8 cellular contexts compared by ENCODE assay signal in the genomic region with DNA sequence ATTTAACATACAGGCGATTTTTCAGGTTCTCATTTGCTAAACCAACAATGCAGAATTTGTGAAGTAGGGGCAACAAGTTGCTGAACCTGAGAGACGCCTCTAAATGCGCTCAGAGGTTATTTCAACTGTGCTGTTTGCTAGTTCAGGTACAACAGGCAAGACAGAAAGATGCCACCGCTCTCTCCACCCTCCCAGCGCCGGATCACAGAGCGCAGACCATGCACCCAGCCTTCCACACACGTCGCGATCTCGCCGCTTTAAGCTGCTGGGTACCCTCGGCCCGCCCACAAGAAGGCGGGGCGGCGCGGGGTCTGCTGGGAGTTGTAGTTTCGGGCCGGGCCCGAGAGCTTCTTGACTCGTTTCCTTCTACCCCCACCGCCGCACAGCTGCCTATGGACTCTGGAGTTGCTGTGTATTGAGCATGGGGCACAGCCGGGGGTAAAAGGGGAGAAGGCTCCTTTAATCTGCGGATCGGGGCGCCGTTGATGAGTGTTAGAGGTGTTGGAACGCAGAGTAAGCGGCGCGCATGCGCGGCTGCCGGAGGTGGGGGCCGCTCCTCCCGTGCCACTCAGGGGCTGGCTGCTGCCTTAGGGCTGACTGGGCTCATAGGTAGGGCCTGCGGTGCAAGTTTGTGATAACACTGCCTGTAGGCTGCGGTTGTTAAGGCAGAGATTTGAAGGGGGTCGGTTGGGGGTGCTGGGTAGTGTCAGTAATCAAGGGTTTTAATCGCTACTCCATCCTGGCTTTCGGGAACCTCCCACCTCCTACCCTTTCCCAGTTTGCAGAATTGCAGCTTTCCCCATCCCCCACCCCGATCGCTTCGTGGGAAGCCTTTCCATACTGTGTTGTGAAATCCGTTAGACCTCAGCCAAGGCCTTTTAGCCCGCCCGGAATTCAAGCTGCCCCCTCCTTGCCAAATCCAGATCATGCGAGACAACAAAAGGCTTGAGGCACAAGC. TPM values are rescaled to one million over a fixed set of nuclear protein-coding genes. Genes with fewer than 3 reads are reported as not detected.
DNase-seq lines count a peak whose midpoint lies in the region; ATAC-seq and TF ChIP-seq lines count a peak whose summit lies in the region.

No MANE protein-coding gene starts in this region.

- H3K4me1 Mint-ChIP-seq in GM23338 (peaks cover 32% of the 10 kb centered on the region), natural killer cell (peaks cover 12 to 14% of the 10 kb centered on the region in 2 donors)
- H3K4me1 Mint-ChIP-seq in activated T-helper 2 cell treated with anti-CD3 and anti-CD28 coated beads, Interferon-gamma antibody, Interleukin-2, Interleukin-4, amounts not matched to agents 10 μg/mL and 5 μg/mL and 100 μg/mL, durations not matched to agents 14 hours and 24 hours and 36 hours (ENCODE audit: low read depth): peaks cover 10% of the 10 kb centered on the region
- peaks cover 6 to 13% of the 10 kb centered on the region in 2 donors for H3K4me1 Mint-ChIP-seq in stimulated activated naive B cell treated with anti-CD40 and anti-IgM and Interleukin-4, amounts not matched to agents 10 μg/mL and 1 μg/mL and 100 μg/mL, for 72 hours

- ATAC-seq in GM23338: peak; percentile 87
- peak; percentile 98 for ATAC-seq in natural killer cell
- ATAC-seq in stimulated activated naive B cell treated with anti-CD40 and anti-IgM and Interleukin-4, amounts not matched to agents 10 μg/mL and 1 μg/mL and 100 μg/mL, for 72 hours (replicated peaks): peak; percentile 99

- H3K4me2 ChIP-seq in GM23338: peak overlapping the region; percentile 86

- H3K9me2 ChIP-seq in GM23338 (ENCODE audit: insufficient read depth): no peaks in the 10 kb centered on the region

- no peak for TF ChIP-seq CTCF in GM23338 (conservative IDR thresholded peaks at IDR 0.05; ENCODE audit: low read depth in 2 of 2)
- no peak for TF ChIP-seq CTCF in fibroblast of mammary gland (conservative IDR thresholded peaks at IDR 0.05; ENCODE audit: control insufficient read depth, insufficient read depth, low read depth, low read length)
- TF ChIP-seq CTCF in natural killer cell (IDR thresholded peaks at IDR 0.05): no peak

- H4K20me1 ChIP-seq in GM23338 (replicated peaks; ENCODE audit: insufficient read depth): no peaks in the 10 kb centered on the region

- H3K4me3 Mint-ChIP-seq in GM23338 (peak overlapping the region; percentile 88), natural killer cell (peak overlapping the region; percentile 97)
- peak overlapping the region; percentile 83 for H3K4me3 Mint-ChIP-seq in activated T-helper 2 cell treated with anti-CD3 and anti-CD28 coated beads, Interferon-gamma antibody, Interleukin-2, Interleukin-4, amounts not matched to agents 10 μg/mL and 5 μg/mL and 100 μg/mL, durations not matched to agents 14 hours and 24 hours and 36 hours (ENCODE audit: low read depth)
- H3K4me3 Mint-ChIP-seq in stimulated activated naive B cell treated with anti-CD40 and anti-IgM and Interleukin-4, amounts not matched to agents 10 μg/mL and 1 μg/mL and 100 μg/mL, for 72 hours: peak overlapping the region; percentile 97 to 99

- H3K79me2 ChIP-seq in GM23338 (replicated peaks; ENCODE audit: insufficient read depth): no peaks in the 10 kb centered on the region

- intact Hi-C loops in activated T-helper 2 cell treated with anti-CD3 and anti-CD28 coated beads, Interferon-gamma antibody, Interleukin-2, Interleukin-4, amounts not matched to agents 10 μg/mL and 5 μg/mL and 100 μg/mL, durations not matched to agents 14 hours and 24 hours and 36 hours (cut with micrococcal nuclease): loop anchor here (1.0 to 2.0 kb wide), 2 partner anchors 22 to 40 kb away; a partner anchor contains a TSS
- intact Hi-C loops in natural killer cell (cut with micrococcal nuclease): loop anchor here (1.0 kb wide), 2 partner anchors 23 to 40 kb away; a partner anchor contains a TSS

- H3K27ac Mint-ChIP-seq in GM23338: peak overlapping the region; percentile 96
- H3K27ac Mint-ChIP-seq in activated T-helper 2 cell treated with anti-CD3 and anti-CD28 coated beads, Interferon-gamma antibody, Interleukin-2, Interleukin-4, amounts not matched to agents 10 μg/mL and 5 μg/mL and 100 μg/mL, durations not matched to agents 14 hours and 24 hours and 36 hours: peak overlapping the region; percentile 8
- peak overlapping the region; percentile 81 to 86 for H3K27ac Mint-ChIP-seq in natural killer cell
- peak overlapping the region; percentile 95 for H3K27ac Mint-ChIP-seq in stimulated activated naive B cell treated with anti-CD40 and anti-IgM and Interleukin-4, amounts not matched to agents 10 μg/mL and 1 μg/mL and 100 μg/mL, for 72 hours

- no peaks in the 10 kb centered on the region for H3K27me3 ChIP-seq in GM23338 (ENCODE audit: insufficient read depth)

- H3K36me3 Mint-ChIP-seq in GM23338 (ENCODE audit: low read depth): no peaks in the 10 kb centered on the region; the same call in 2 of the 3 replicates
- H3K36me3 Mint-ChIP-seq in activated T-helper 2 cell treated with anti-CD3 and anti-CD28 coated beads, Interferon-gamma antibody, Interleukin-2, Interleukin-4, amounts not matched to agents 10 μg/mL and 5 μg/mL and 100 μg/mL, durations not matched to agents 14 hours and 24 hours and 36 hours (ENCODE audit: low read depth): no peaks in the 10 kb centered on the region
- H3K36me3 Mint-ChIP-seq in natural killer cell: no peaks in the 10 kb centered on the region
- no peaks in the 10 kb centered on the region for H3K36me3 Mint-ChIP-seq in stimulated activated naive B cell treated with anti-CD40 and anti-IgM and Interleukin-4, amounts not matched to agents 10 μg/mL and 1 μg/mL and 100 μg/mL, for 72 hours

- peak overlapping the region; percentile 99 for H2AFZ ChIP-seq in GM23338

- DNase-seq in DMS79 treated with DMSO at 0.1 percent for 48 hours (lab: John Stamatoyannopoulos, UW): peak; percentile 65
- DNase-seq in GM23338 (ENCODE audit: low spot score): peak; percentile 92
- DNase-seq in Kasumi-1 (lab: John Stamatoyannopoulos, UW): peak; percentile 25 to 48
- peak; percentile 89 for DNase-seq in RPMI7951 (ENCODE audit: low read depth)
- peak; percentile 75 for DNase-seq in activated T-helper 2 cell treated with anti-CD3 and anti-CD28 coated beads, Interferon-gamma antibody, Interleukin-2, Interleukin-4, amounts not matched to agents 10 μg/mL and 5 μg/mL and 100 μg/mL, durations not matched to agents 14 hours and 24 hours and 36 hours (ENCODE audit: low spot score)
- DNase-seq in fibroblast of mammary gland (ENCODE audit: low read depth): peak; percentile 91
- peak; percentile 88 for DNase-seq in natural killer cell
- peak; percentile 82 for DNase-seq in stimulated activated naive B cell treated with anti-CD40 and anti-IgM and Interleukin-4, amounts not matched to agents 10 μg/mL and 1 μg/mL and 100 μg/mL, for 72 hours

- no peaks in the 10 kb centered on the region for H3K36me3 ChIP-seq in GM23338 (ENCODE audit: insufficient read depth)

- H3K4me1 ChIP-seq in GM23338 (ENCODE audit: insufficient read depth): peaks cover 10% of the 10 kb centered on the region

- H3K9me3 Mint-ChIP-seq in GM23338 (no peaks in the 10 kb centered on the region; the same call in 2 of the 3 replicates), natural killer cell (no peaks in the 10 kb centered on the region)
- H3K9me3 Mint-ChIP-seq in activated T-helper 2 cell treated with anti-CD3 and anti-CD28 coated beads, Interferon-gamma antibody, Interleukin-2, Interleukin-4, amounts not matched to agents 10 μg/mL and 5 μg/mL and 100 μg/mL, durations not matched to agents 14 hours and 24 hours and 36 hours: no peaks in the 10 kb centered on the region
- no peaks in the 10 kb centered on the region for H3K9me3 Mint-ChIP-seq in stimulated activated naive B cell treated with anti-CD40 and anti-IgM and Interleukin-4, amounts not matched to agents 10 μg/mL and 1 μg/mL and 100 μg/mL, for 72 hours

- H3K27me3 Mint-ChIP-seq in GM23338 (ENCODE audit: insufficient read depth, low read depth, poor library complexity): peaks cover 13% of the 10 kb centered on the region
- H3K27me3 Mint-ChIP-seq in activated T-helper 2 cell treated with anti-CD3 and anti-CD28 coated beads, Interferon-gamma antibody, Interleukin-2, Interleukin-4, amounts not matched to agents 10 μg/mL and 5 μg/mL and 100 μg/mL, durations not matched to agents 14 hours and 24 hours and 36 hours (ENCODE audit: low read depth): peaks cover 28% of the 10 kb centered on the region
- peaks cover 27 to 35% of the 10 kb centered on the region in 2 donors for H3K27me3 Mint-ChIP-seq in natural killer cell (ENCODE audit: low read depth in 2 of 2)
- H3K27me3 Mint-ChIP-seq in stimulated activated naive B cell treated with anti-CD40 and anti-IgM and Interleukin-4, amounts not matched to agents 10 μg/mL and 1 μg/mL and 100 μg/mL, for 72 hours: peaks cover 15 to 37% of the 10 kb centered on the region in 2 donors

- H3K4me3 ChIP-seq in GM23338: peak overlapping the region; percentile 79
- peak overlapping the region; percentile 93 for H3K4me3 ChIP-seq in fibroblast of mammary gland (ENCODE audit: control insufficient read depth, low read depth, low read length)

- no peaks in the 10 kb centered on the region; the same call in 1 of the 2 replicates for H3F3A ChIP-seq in GM23338 (replicated peaks; ENCODE audit: low read depth)

- H3K27ac ChIP-seq in GM23338 (ENCODE audit: low read depth): peak overlapping the region; percentile 71; the same call in 1 of the 2 replicates

TF ChIP-seq in GM23338, 12 proteins besides CTCF, POLR2A, EP300 and RAD21 (continues in another document):
- TF ChIP-seq JUNB (IDR thresholded peaks at IDR 0.05; ENCODE audit: unreplicated experiment) (no peak), POLR2AphosphoS5 (IDR thresholded peaks at IDR 0.05; ENCODE audit: low read depth) (peak; percentile 52), ZNF331 (CRISPR knock-in tag; IDR thresholded peaks at IDR 0.05; ENCODE audit: low read depth) (peak; percentile 28; the same call in 1 of the 2 replicates), EZH2phosphoT487 (IDR thresholded peaks at IDR 0.05; ENCODE audit: unreplicated experiment) (no peak)

RNA-seq across cellular contexts. Expression of a gene that starts 40.3 kb away (rescaled TPM):
- 2.8 and 2.9 TPM in 2 replicates for total RNA-seq in GM23338 (2014; rRNA removed; shearing (Covaris generic))
- polyA plus RNA-seq in GM23338 (2016; fragmentation: Nextera tagmentation; extraction: Ambion mirVana): 1.1 and 1.4 TPM in 2 replicates
- total RNA-seq in RPMI7951 (2014; rRNA removed; shearing (Covaris generic)): 20.8 TPM in 2 replicates
- 0.14 TPM in 1 of 2 replicates, not detected in the other for total RNA-seq in activated T-helper 2 cell treated with anti-CD3 and anti-CD28 coated beads, Interferon-gamma antibody, Interleukin-2, Interleukin-4, amounts not matched to agents 10 μg/mL and 5 μg/mL and 100 μg/mL, durations not matched to agents 14 hours and 24 hours and 36 hours
- 10 to 100 TPM in 1 of 3 donors, 1 to 10 TPM in 2; 1.9 to 10.8 (median 4.8) TPM for total RNA-seq in natural killer cell

Comparison
In these comparisons a context has a peak if more than half of its experiments do, and no peak if none do; other contexts are left out.
1. Peak in every context shown above with its lines: DNase-seq, ATAC-seq, H3K4me3 ChIP-seq and H3K27ac ChIP-seq.
2. DNase-seq: peak in every context shown above with its lines; median percentile 92 in GM23338; 91 in fibroblast of mammary gland; 89 in RPMI7951; 88 in natural killer cell; 82 in stimulated activated naive B cell treated with anti-CD40 and anti-IgM and Interleukin-4, amounts not matched to agents 10 μg/mL and 1 μg/mL and 100 μg/mL, for 72 hours; 75 in activated T-helper 2 cell treated with anti-CD3 and anti-CD28 coated beads, Interferon-gamma antibody, Interleukin-2, Interleukin-4, amounts not matched to agents 10 μg/mL and 5 μg/mL and 100 μg/mL, durations not matched to agents 14 hours and 24 hours and 36 hours; 65 in DMS79 treated with DMSO at 0.1 percent for 48 hours; 36 in Kasumi-1.
3. H3K27ac Mint-ChIP-seq: peak in every context shown above with its lines; median percentile 96 in GM23338; 95 in stimulated activated naive B cell treated with anti-CD40 and anti-IgM and Interleukin-4, amounts not matched to agents 10 μg/mL and 1 μg/mL and 100 μg/mL, for 72 hours; 84 in natural killer cell; 8 in activated T-helper 2 cell treated with anti-CD3 and anti-CD28 coated beads, Interferon-gamma antibody, Interleukin-2, Interleukin-4, amounts not matched to agents 10 μg/mL and 5 μg/mL and 100 μg/mL, durations not matched to agents 14 hours and 24 hours and 36 hours.